Comparison of ENCODE assay signal across 8 cellular contexts in genomic region chr7:93715234-93715633, GRCh38.
A peak's percentile ranks its signal among the peaks of the same experiment; 100 is the strongest.
DNase-seq lines count a peak whose midpoint lies in the region; ATAC-seq, FAIRE-seq and TF ChIP-seq lines count a peak whose summit lies in the region.

No MANE protein-coding gene starts in this region.

- no peaks in the 10 kb centered on the region for H3K4me1 ChIP-seq in foreskin keratinocyte

- ATAC-seq in foreskin keratinocyte = peak; percentile 75

- H3K27me3 ChIP-seq in foreskin keratinocyte = peaks cover 62% of the 10 kb centered on the region

- no peak overlapping the region for H3K27ac ChIP-seq in foreskin keratinocyte

- DNase-seq in activated naive CD4-positive, alpha-beta T cell treated with Interleukin-2 at 50 U/mL for 16 hours = peak; percentile 2
- no peak for DNase-seq in activated naive CD4-positive, alpha-beta T cell (lab: John Stamatoyannopoulos, UW)
- DNase-seq in HTR-8/SVneo (ENCODE audit: insufficient read length, low spot score) (peak; percentile 7), foreskin keratinocyte (peak; percentile 6 to 19), pulmonary artery endothelial cell (ENCODE audit: low read depth, low spot score) (peak; percentile 1), ureter (ENCODE audit: low spot score) (no peak), cerebellar nuclear complex (lab: John Stamatoyannopoulos, UW) (no peak)

- peak; percentile 70 for TF ChIP-seq CTCF in foreskin keratinocyte (conservative IDR thresholded peaks at IDR 0.05)

- FAIRE-seq in HTR-8/SVneo (lab: Jason Lieb, UNC) (no peak), TTC549 (lab: Jason Lieb, UNC) (peak; percentile 49)

Comparison
In these comparisons a context has a peak if more than half of its experiments do, and no peak if none do; other contexts are left out.
1. DNase-seq: peak in activated naive CD4-positive, alpha-beta T cell treated with Interleukin-2 at 50 U/mL for 16 hours (single experiment), HTR-8/SVneo (single experiment), foreskin keratinocyte (2 of 2) and pulmonary artery endothelial cell (single experiment); none in activated naive CD4-positive, alpha-beta T cell (0 of 4), ureter (single experiment) and cerebellar nuclear complex (0 of 2).